8 cellular contexts compared by ENCODE assay signal in the genomic region with DNA sequence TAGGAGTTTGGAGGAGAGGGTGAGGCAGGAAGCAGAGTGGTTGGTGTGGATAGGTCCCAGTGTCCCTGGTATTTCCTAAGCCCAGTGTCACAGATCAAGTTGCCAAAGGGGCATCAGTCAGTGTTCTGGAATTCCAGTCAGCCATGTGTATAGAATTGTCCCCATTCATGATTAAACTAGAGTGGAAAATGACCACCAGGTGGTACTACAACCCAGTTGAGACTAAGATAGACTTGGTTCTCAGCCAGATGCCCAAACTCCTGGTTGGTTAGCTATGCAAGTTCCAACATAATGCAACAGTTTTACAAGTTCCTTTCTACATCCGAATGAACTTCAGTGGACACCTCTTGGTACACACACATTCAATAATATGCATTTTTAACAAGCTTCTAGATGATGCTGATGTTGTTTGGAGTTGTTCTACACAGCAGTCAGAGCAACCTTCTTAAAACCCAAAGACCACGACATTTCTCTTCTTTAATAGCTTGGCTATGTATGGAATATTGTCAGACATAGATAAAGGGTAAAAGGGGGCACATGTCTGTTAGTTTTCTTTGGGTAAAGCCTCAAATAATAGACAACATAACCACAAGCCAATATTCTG. TPM values are rescaled to one million over a fixed set of nuclear protein-coding genes. Genes with fewer than 3 reads are reported as not detected.
A peak's percentile ranks its signal among the peaks of the same experiment; 100 is the strongest.
DNase-seq lines count a peak whose midpoint lies in the region; ATAC-seq, FAIRE-seq and TF ChIP-seq lines count a peak whose summit lies in the region.

No MANE protein-coding gene starts in this region.

- TF ChIP-seq CTCF in C4-2B (conservative IDR thresholded peaks at IDR 0.05), result peak; percentile 89
- TF ChIP-seq CTCF in bronchial epithelial cell (IDR thresholded peaks at IDR 0.05; ENCODE audit: insufficient read depth, low read length, severe bottlenecking), result peak; percentile 51
- TF ChIP-seq CTCF in type B pancreatic cell (conservative IDR thresholded peaks at IDR 0.05), result peak; percentile 78

- H3K4me3 ChIP-seq in bronchial epithelial cell (ENCODE audit: low read depth, low read length), result no peak overlapping the region

- peaks cover 15% of the 10 kb centered on the region for H3K27me3 Mint-ChIP-seq in type B pancreatic cell

- no peaks in the 10 kb centered on the region for H3K4me1 Mint-ChIP-seq in type B pancreatic cell (ENCODE audit: unreplicated experiment)

- no peak for TF ChIP-seq POLR2A in GM12891 (IDR thresholded peaks at IDR 0.05; ENCODE audit: low read depth, low read length)

- FAIRE-seq in GM12891 (lab: Jason Lieb, UNC), result peak; percentile 58
- peak; percentile 92 for FAIRE-seq in bronchial epithelial cell (lab: Jason Lieb, UNC)

- no peak overlapping the region for H3K27ac ChIP-seq in C4-2B

- H3K36me3 Mint-ChIP-seq in type B pancreatic cell, result no peaks in the 10 kb centered on the region

- no peaks in the 10 kb centered on the region for H3K27me3 ChIP-seq in bronchial epithelial cell (ENCODE audit: control insufficient read depth, insufficient read depth, low read length)

- H3K27ac Mint-ChIP-seq in type B pancreatic cell, result no peak overlapping the region

- no peak overlapping the region for H3K4me3 Mint-ChIP-seq in type B pancreatic cell

- intact Hi-C loops in left colon (cut with DNase I, micrococcal nuclease), result loop anchor here in 1 of 2 donors (10.0 kb wide), 1 partner anchor 408 kb away; no protein-coding TSS in a partner anchor

- ATAC-seq in left colon (peak; percentile 97), HG02970 (IDR thresholded peaks at IDR 0.05; ENCODE audit: low FRiP score, unreplicated experiment) (no peak)

- H3K9me3 Mint-ChIP-seq in type B pancreatic cell, result no peaks in the 10 kb centered on the region

- no peak for DNase-seq in GM12891 (ENCODE audit: insufficient read length, low spot score)
- DNase-seq in HT1080 (ENCODE audit: low read depth), result peak; percentile 86
- DNase-seq in NCI-H82 treated with DMSO at 0.1 percent for 48 hours (lab: John Stamatoyannopoulos, UW; ENCODE audit: unreplicated experiment), result peak; percentile 40
- peak; percentile 82 for DNase-seq in bronchial epithelial cell (ENCODE audit: low read depth)
- no peak for DNase-seq in left colon
- DNase-seq in type B pancreatic cell (ENCODE audit: extremely low spot score, unreplicated experiment), result no peak

- no peaks in the 10 kb centered on the region for H3K36me3 ChIP-seq in bronchial epithelial cell (ENCODE audit: control insufficient read depth, insufficient read depth, low read length)

TF ChIP-seq in GM12891, 5 proteins besides CTCF, POLR2A, EP300 and RAD21:
- TF ChIP-seq SPI1 (IDR thresholded peaks at IDR 0.05; ENCODE audit: low read depth, low read length) (no peak), TAF1 (IDR thresholded peaks at IDR 0.05; ENCODE audit: low read depth, low read length) (no peak), POLR2AphosphoS5 (IDR thresholded peaks at IDR 0.05; ENCODE audit: low read depth, low read length) (no peak), PAX5 (IDR thresholded peaks at IDR 0.05; ENCODE audit: insufficient read depth, low read length, severe bottlenecking) (no peak), POU2F2 (IDR thresholded peaks at IDR 0.05; ENCODE audit: low read depth, low read length) (no peak)

RNA-seq across cellular contexts. Expression of gene ATR, which starts 8.4 kb away (rescaled TPM):
- polyA plus RNA-seq in GM12891 (2012; ENCODE audit: low read depth, missing spikeins), result 11.8 TPM
- 32.8 and 33.5 TPM in 2 replicates for total RNA-seq in HT1080 (2014; rRNA removed; shearing (Covaris generic))
- 19.3 and 22.8 TPM in 2 replicates for polyA plus RNA-seq in HT1080 (2015; cell fraction: cytosol; rRNA removed)
- 109 and 116 TPM in 2 replicates for polyA plus RNA-seq in HT1080 (2015; cell fraction: nucleus; rRNA removed)
- total RNA-seq in bronchial epithelial cell (17.3 and 22.4 TPM in 2 replicates), left colon (10 to 100 TPM; 13.7 to 18.9 TPM), type B pancreatic cell (ENCODE audit: low replicate concordance) (22.1 and 30.0 TPM in 2 replicates)

RNA-seq across cellular contexts. Expression of gene PLS1, which starts 9.3 kb away (rescaled TPM):
- 0.54 TPM for polyA plus RNA-seq in GM12891 (2012; ENCODE audit: low read depth, missing spikeins)
- 20.8 and 24.8 TPM in 2 replicates for total RNA-seq in HT1080 (2014; rRNA removed; shearing (Covaris generic))
- 12.1 and 14.6 TPM in 2 replicates for polyA plus RNA-seq in HT1080 (2015; cell fraction: cytosol; rRNA removed)
- 22.6 and 23.4 TPM in 2 replicates for polyA plus RNA-seq in HT1080 (2015; cell fraction: nucleus; rRNA removed)
- total RNA-seq in bronchial epithelial cell (17.1 and 26.0 TPM in 2 replicates), left colon (100 to 1,000 TPM; 457 to 472 TPM), type B pancreatic cell (ENCODE audit: low replicate concordance) (14.6 and 23.2 TPM in 2 replicates)

Comparison
In these comparisons a context has a peak if more than half of its experiments do, and no peak if none do; other contexts are left out.
1. DNase-seq: peak in HT1080 (single experiment), NCI-H82 treated with DMSO at 0.1 percent for 48 hours (single experiment) and bronchial epithelial cell (single experiment); none in GM12891 (single experiment), left colon (0 of 2) and type B pancreatic cell (single experiment).
2. RNA of gene PLS1, which starts 9.3 kb away (total RNA-seq): 457 to 472 TPM in left colon; 20.8 to 24.8 TPM in HT1080, 17.1 to 26.0 TPM in bronchial epithelial cell and 14.6 to 23.2 TPM in type B pancreatic cell; every median in the first group is over 10 times any median in the second.
3. Peak in every context shown above with its lines, with median percentiles within 50 percentile points of each other: CTCF ChIP-seq.